In the genomic region with DNA sequence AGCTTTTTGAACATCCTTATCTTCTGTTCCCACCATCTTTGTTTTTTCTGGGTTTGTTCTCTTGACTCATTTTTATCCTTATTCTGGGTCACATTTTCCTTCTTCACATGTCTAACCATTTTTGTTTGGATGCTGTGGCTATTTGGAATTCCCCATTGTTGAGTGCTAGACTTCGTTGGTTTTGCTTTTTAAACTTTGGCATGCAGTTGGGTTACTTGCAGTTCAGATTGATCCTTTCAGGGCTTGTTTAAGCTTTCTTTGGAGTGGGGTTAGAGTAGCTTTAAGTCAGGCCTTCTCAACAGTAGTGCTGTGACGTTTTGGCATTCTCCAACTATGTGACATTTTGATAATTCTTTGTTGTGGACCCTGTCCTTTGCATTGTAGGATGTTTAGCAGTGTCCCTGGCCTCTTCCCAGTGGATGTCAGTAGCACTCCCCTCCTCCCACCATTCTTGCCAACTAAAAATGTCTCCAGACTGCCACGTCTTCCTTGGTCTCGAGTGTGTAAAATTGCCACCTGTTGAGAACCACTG, we compare ENCODE assay signal across 14 cellular contexts. TPM values are rescaled to one million over a fixed set of nuclear protein-coding genes. Genes with fewer than 3 reads are reported as not detected.
DNase-seq lines count a peak whose midpoint lies in the region; ATAC-seq, FAIRE-seq and TF ChIP-seq lines count a peak whose summit lies in the region.
"Had no signal": no experiment of that assay in that cellular context is flagged by ENCODE, and none has a peak within 500 bp of the region (broad histone marks: within the 10 kb centered on the region; RNA-seq: fewer than 3 reads in every experiment).

No MANE protein-coding gene starts in this region.

- H3K27me3 ChIP-seq in brain microvascular endothelial cell (replicated peaks): no peaks in the 10 kb centered on the region
- no peaks in the 10 kb centered on the region for H3K27me3 ChIP-seq in GM23338 (ENCODE audit: insufficient read depth)

- CTCF ChIA-PET in AG04449 (lab: Yijun Ruan, JAX): interaction anchor here (0.8 to 15.2 kb wide), 8 partner anchors 10 to 291 kb away, joined by 3 to 374 read pairs (median 4); a partner anchor contains a TSS

- H3K36me3 Mint-ChIP-seq in GM23338 (ENCODE audit: low read depth): peaks cover 31% of the 10 kb centered on the region

- H3K4me1 ChIP-seq in mesodermal cell (ENCODE audit: control insufficient read depth, insufficient read depth, low read length, poor library complexity, severe bottlenecking) (peaks cover 16% of the 10 kb centered on the region), GM23338 (ENCODE audit: insufficient read depth) (no peaks in the 10 kb centered on the region)

- H4K20me1 ChIP-seq in GM23338 (replicated peaks; ENCODE audit: insufficient read depth): no peaks in the 10 kb centered on the region

- FAIRE-seq in GM12891 (lab: Jason Lieb, UNC): peak; percentile 35
- FAIRE-seq: urothelium cell line had no signal

- 75 to 100% methylated on average over 1 to 3 of the region's 4 CpGs for WGBS in mesodermal cell (ENCODE audit: insufficient coverage in 2 of 2), 2 experiments

- H3K9me3 ChIP-seq in mesodermal cell (ENCODE audit: control insufficient read depth, low read length): no peaks in the 10 kb centered on the region
- H3K9me3 ChIP-seq: SK-N-SH had no signal

- H3K79me2 ChIP-seq in GM23338 (replicated peaks; ENCODE audit: insufficient read depth): no peaks in the 10 kb centered on the region

- no peak overlapping the region for H3K27ac Mint-ChIP-seq in GM23338

- H3K9me3 Mint-ChIP-seq in GM23338: no peaks in the 10 kb centered on the region

- no peaks in the 10 kb centered on the region for H3K27me3 Mint-ChIP-seq in GM23338 (ENCODE audit: insufficient read depth, low read depth, poor library complexity)

- no peak overlapping the region for H3K4me3 ChIP-seq in AG04449 (ENCODE audit: low read depth, low read length)
- no peak overlapping the region for H3K4me3 ChIP-seq in brain microvascular endothelial cell (ENCODE audit: low read depth, low read length)
- no peak overlapping the region for H3K4me3 ChIP-seq in mesodermal cell (ENCODE audit: extremely low read depth, insufficient read depth, low read length, poor library complexity, severe bottlenecking)
- H3K4me3 ChIP-seq in GM23338: no peak overlapping the region

- H2AFZ ChIP-seq in GM23338: no peak overlapping the region

- H3K4me2 ChIP-seq in GM23338: no peak overlapping the region
- H3K4me2 ChIP-seq: SK-N-SH had no signal

- no peak overlapping the region for H3K4me3 Mint-ChIP-seq in GM23338

- peaks cover 3% of the 10 kb centered on the region; the same call in 1 of the 3 replicates for H3K4me1 Mint-ChIP-seq in GM23338

- ATAC-seq in HG03432 (IDR thresholded peaks at IDR 0.05; ENCODE audit: unreplicated experiment) (no peak), GM23338 (no peak)

- peak overlapping the region; percentile 79 for H3K27ac ChIP-seq in brain microvascular endothelial cell
- H3K27ac ChIP-seq in mesodermal cell (ENCODE audit: low read depth, low read length, severe bottlenecking): peak overlapping the region; percentile 86
- no peak overlapping the region for H3K27ac ChIP-seq in GM23338 (ENCODE audit: low read depth)

- in situ Hi-C loops in brain microvascular endothelial cell (cut with HindIII; ENCODE audit: low pct_ligation_motif_present, low sequenced_read_pairs): no loop called here

- DNase-seq in AG04449 (ENCODE audit: low read depth, low spot score) (peak; percentile 37), GM12891 (ENCODE audit: insufficient read length, low spot score) (no peak), brain microvascular endothelial cell (peak; percentile 32), GM23338 (ENCODE audit: low spot score) (no peak)
- no peak for DNase-seq in stimulated activated CD4-positive, alpha-beta T cell treated with anti-CD3 and anti-CD28 coated beads, Interleukin-12 subunit alpha, Interleukin-12 subunit beta, amount 100 ng/mL, for 4 hours
- no peak for DNase-seq in stimulated activated CD4-positive, alpha-beta T cell treated with anti-CD3 and anti-CD28 coated beads, Interleukin-2, amount 100 ng/mL, for 48 hours
- DNase-seq: activated CD8-positive, alpha-beta memory T cell treated with anti-CD3 and anti-CD28 coated beads, Interleukin-2, amount 50 U/mL, for 4 hours; DMS153; effector memory CD4-positive, alpha-beta T cell; NCI-H2171 had no signal

- POLR2A ChIA-PET in AG04449 (lab: Yijun Ruan, JAX): no interaction called here

- TF ChIP-seq POLR2A in GM12891 (IDR thresholded peaks at IDR 0.05; ENCODE audit: low read depth, low read length): no peak

- no peaks in the 10 kb centered on the region for H3F3A ChIP-seq in GM23338 (replicated peaks; ENCODE audit: low read depth)

- no peaks in the 10 kb centered on the region for H3K36me3 ChIP-seq in brain microvascular endothelial cell (replicated peaks)
- peaks cover 23% of the 10 kb centered on the region for H3K36me3 ChIP-seq in mesodermal cell (ENCODE audit: control insufficient read depth, insufficient read depth, low read length)
- H3K36me3 ChIP-seq in GM23338 (ENCODE audit: insufficient read depth): peaks cover 13% of the 10 kb centered on the region; the same call in 1 of the 2 replicates

- no peaks in the 10 kb centered on the region for H3K9me2 ChIP-seq in GM23338 (ENCODE audit: insufficient read depth)
- H3K9me2 ChIP-seq: SK-N-SH had no signal

- TF ChIP-seq CTCF in AG04449 (IDR thresholded peaks at IDR 0.05; ENCODE audit: insufficient read depth, low read length, missing control alignments) (no peak), brain microvascular endothelial cell (IDR thresholded peaks at IDR 0.05; ENCODE audit: low read depth, low read length, missing control alignments) (no peak), GM23338 (conservative IDR thresholded peaks at IDR 0.05; ENCODE audit: low read depth in 2 of 2) (no peak)

TF ChIP-seq in GM12891, 5 proteins besides CTCF, POLR2A, EP300 and RAD21:
- TF ChIP-seq SPI1 (IDR thresholded peaks at IDR 0.05; ENCODE audit: low read depth, low read length) (no peak), POLR2AphosphoS5 (IDR thresholded peaks at IDR 0.05; ENCODE audit: low read depth, low read length) (no peak)
TF ChIP-seq in GM12891: peak in this region for 0.

RNA-seq across cellular contexts. Expression of a gene that starts 21.1 kb away (rescaled TPM):
- 49.7 TPM for polyA plus RNA-seq in GM12891 (2012; ENCODE audit: low read depth, missing spikeins)
- 29.7 TPM for polyA plus RNA-seq in mesodermal cell (2013, experiment 1 of 2)
- polyA plus RNA-seq in mesodermal cell (2013, experiment 2 of 2): 29.3 TPM
- 61.9 and 65.3 TPM in 2 replicates for total RNA-seq in GM23338 (2014; rRNA removed; shearing (Covaris generic))
- 20.2 TPM in 2 replicates for polyA plus RNA-seq in GM23338 (2016; fragmentation: Nextera tagmentation; extraction: Ambion mirVana)

RNA-seq across cellular contexts. Expression of a gene that starts 21.2 kb away (rescaled TPM):
- polyA plus RNA-seq in GM12891 (2012; ENCODE audit: low read depth, missing spikeins): 14.2 TPM
- polyA plus RNA-seq in mesodermal cell (2013, experiment 1 of 2): 14.6 TPM
- 12.3 TPM for polyA plus RNA-seq in mesodermal cell (2013, experiment 2 of 2)
- 16.4 and 16.5 TPM in 2 replicates for total RNA-seq in GM23338 (2014; rRNA removed; shearing (Covaris generic))
- 13.8 and 17.9 TPM in 2 replicates for polyA plus RNA-seq in GM23338 (2016; fragmentation: Nextera tagmentation; extraction: Ambion mirVana)

Comparison
In these comparisons a context has a peak if more than half of its experiments do, and no peak if none do; other contexts are left out.
1. DNase-seq: peak in AG04449 (single experiment) and brain microvascular endothelial cell (single experiment); none in GM12891 (single experiment), GM23338 (single experiment), stimulated activated CD4-positive, alpha-beta T cell treated with anti-CD3 and anti-CD28 coated beads, Interleukin-12 subunit alpha, Interleukin-12 subunit beta, amount 100 ng/mL, for 4 hours (single experiment) and stimulated activated CD4-positive, alpha-beta T cell treated with anti-CD3 and anti-CD28 coated beads, Interleukin-2, amount 100 ng/mL, for 48 hours (0 of 2).